In the genomic region with DNA sequence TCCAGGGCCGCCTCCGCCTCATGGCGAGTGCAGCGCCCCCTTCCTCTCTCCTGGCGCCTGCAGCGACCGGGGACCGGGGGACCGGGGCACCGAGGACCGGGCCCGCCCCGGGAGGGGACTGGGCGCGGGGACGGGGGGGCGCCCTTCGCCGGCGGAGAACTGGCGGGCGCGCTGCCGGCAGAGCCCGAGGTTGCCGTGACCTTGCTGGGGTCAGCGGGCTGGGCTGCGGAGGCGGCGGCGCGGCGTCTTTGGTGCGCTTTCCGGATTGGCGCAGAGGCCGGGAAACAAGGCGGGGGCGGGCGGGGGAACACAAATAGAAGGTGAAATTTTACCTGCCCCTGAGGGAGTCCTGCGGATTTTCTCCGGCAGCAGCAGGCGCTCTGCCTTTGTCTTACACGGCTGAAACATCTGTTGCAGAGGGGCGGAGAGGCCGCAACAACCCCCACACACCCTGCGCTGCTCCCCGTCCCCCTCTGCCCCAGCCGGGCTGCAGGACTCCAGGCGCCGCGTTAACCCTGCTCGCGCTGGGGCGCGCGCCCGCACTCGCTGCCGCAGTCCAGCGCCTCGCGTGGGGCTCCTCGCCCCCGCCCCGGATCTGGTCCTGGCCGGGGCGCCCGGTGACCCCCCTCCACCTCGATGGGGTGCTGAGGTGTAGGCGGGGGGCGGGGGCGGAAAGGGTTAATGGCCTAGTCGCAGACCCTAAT, we compare ENCODE assay signal across 1 cellular context.
TF ChIP-seq lines count a peak whose summit lies in the region.

No MANE protein-coding gene starts in this region.

TF ChIP-seq in K562, 482 proteins besides CTCF, POLR2A, EP300 and RAD21:
- TF ChIP-seq REST (CRISPR knock-in tag; IDR thresholded peaks at IDR 0.05; ENCODE audit: low read depth) = no peak
- TF ChIP-seq TEAD2 (tag; IDR thresholded peaks at IDR 0.05) = no peak
- no peak for TF ChIP-seq NFIC (IDR thresholded peaks at IDR 0.05)
- peak; percentile 11 for TF ChIP-seq HMGN3 (IDR thresholded peaks at IDR 0.05; ENCODE audit: borderline replicate concordance, extremely low read depth, insufficient read length, low read depth, low read length)
- no peak for TF ChIP-seq ZNF589 (CRISPR knock-in tag; IDR thresholded peaks at IDR 0.05; ENCODE audit: low read depth)
- no peak for TF ChIP-seq CHD4 (IDR thresholded peaks at IDR 0.05; ENCODE audit: insufficient read depth, insufficient replicate concordance, low read depth, low read length, poor library complexity, severe bottlenecking)
- TF ChIP-seq, protein P1, sequence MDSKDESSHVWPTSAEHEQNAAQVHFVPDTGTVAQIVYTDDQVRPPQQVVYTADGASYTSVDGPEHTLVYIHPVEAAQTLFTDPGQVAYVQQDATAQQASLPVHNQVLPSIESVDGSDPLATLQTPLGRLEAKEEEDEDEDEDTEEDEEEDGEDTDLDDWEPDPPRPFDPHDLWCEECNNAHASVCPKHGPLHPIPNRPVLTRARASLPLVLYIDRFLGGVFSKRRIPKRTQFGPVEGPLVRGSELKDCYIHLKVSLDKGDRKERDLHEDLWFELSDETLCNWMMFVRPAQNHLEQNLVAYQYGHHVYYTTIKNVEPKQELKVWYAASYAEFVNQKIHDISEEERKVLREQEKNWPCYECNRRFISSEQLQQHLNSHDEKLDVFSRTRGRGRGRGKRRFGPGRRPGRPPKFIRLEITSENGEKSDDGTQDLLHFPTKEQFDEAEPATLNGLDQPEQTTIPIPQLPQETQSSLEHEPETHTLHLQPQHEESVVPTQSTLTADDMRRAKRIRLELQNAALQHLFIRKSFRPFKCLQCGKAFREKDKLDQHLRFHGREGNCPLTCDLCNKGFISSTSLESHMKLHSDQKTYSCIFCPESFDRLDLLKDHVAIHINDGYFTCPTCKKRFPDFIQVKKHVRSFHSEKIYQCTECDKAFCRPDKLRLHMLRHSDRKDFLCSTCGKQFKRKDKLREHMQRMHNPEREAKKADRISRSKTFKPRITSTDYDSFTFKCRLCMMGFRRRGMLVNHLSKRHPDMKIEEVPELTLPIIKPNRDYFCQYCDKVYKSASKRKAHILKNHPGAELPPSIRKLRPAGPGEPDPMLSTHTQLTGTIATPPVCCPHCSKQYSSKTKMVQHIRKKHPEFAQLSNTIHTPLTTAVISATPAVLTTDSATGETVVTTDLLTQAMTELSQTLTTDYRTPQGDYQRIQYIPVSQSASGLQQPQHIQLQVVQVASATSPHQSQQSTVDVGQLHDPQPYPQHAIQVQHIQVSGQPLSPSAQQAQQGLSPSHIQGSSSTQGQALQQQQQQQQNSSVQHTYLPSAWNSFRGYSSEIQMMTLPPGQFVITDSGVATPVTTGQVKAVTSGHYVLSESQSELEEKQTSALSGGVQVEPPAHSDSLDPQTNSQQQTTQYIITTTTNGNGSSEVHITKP (IDR thresholded peaks at IDR 0.05; ENCODE audit: partially characterized antibody) = peak; percentile 89
- TF ChIP-seq L3MBTL2 (IDR thresholded peaks at IDR 0.05) = no peak
- peak; percentile 73 for TF ChIP-seq ESRRA (IDR thresholded peaks at IDR 0.05; ENCODE audit: borderline replicate concordance, low read depth)
- TF ChIP-seq NFE2L1 (tag; IDR thresholded peaks at IDR 0.05; ENCODE audit: borderline replicate concordance, low read depth) = no peak
- TF ChIP-seq NR2C2 (CRISPR knock-in tag; IDR thresholded peaks at IDR 0.05) = no peak
- peak; percentile 83 for TF ChIP-seq NR2C2 (tag; IDR thresholded peaks at IDR 0.05)
- no peak for TF ChIP-seq ZFP1 (CRISPR knock-in tag; IDR thresholded peaks at IDR 0.05)
- TF ChIP-seq, protein P2, sequence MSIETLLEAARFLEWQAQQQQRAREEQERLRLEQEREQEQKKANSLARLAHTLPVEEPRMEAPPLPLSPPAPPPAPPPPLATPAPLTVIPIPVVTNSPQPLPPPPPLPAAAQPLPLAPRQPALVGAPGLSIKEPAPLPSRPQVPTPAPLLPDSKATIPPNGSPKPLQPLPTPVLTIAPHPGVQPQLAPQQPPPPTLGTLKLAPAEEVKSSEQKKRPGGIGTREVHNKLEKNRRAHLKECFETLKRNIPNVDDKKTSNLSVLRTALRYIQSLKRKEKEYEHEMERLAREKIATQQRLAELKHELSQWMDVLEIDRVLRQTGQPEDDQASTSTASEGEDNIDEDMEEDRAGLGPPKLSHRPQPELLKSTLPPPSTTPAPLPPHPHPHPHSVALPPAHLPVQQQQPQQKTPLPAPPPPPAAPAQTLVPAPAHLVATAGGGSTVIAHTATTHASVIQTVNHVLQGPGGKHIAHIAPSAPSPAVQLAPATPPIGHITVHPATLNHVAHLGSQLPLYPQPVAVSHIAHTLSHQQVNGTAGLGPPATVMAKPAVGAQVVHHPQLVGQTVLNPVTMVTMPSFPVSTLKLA (conservative IDR thresholded peaks at IDR 0.05) = no peak
- TF ChIP-seq EGR1 (conservative IDR thresholded peaks at IDR 0.05) = peak; percentile 77
- peak; percentile 43 for TF ChIP-seq RBFOX2 (IDR thresholded peaks at IDR 0.05; ENCODE audit: low read depth, low read length)
- TF ChIP-seq CBX2 (IDR thresholded peaks at IDR 0.05; ENCODE audit: insufficient read depth, low read length, poor library complexity, severe bottlenecking) = no peak
- no peak for TF ChIP-seq PRMT5 (CRISPR knock-in tag; IDR thresholded peaks at IDR 0.05)
- TF ChIP-seq, protein P3, sequence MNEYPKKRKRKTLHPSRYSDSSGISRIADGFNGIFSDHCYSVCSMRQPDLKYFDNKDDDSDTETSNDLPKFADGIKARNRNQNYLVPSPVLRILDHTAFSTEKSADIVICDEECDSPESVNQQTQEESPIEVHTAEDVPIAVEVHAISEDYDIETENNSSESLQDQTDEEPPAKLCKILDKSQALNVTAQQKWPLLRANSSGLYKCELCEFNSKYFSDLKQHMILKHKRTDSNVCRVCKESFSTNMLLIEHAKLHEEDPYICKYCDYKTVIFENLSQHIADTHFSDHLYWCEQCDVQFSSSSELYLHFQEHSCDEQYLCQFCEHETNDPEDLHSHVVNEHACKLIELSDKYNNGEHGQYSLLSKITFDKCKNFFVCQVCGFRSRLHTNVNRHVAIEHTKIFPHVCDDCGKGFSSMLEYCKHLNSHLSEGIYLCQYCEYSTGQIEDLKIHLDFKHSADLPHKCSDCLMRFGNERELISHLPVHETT (CRISPR knock-in tag; conservative IDR thresholded peaks at IDR 0.05 in 1 of 2, IDR thresholded peaks at IDR 0.05 in 1 of 2) = peak in 1 of 2 experiments; percentile 72; a peak in 1 of 4 replicates
- TF ChIP-seq HDAC2 (IDR thresholded peaks at IDR 0.05) = no peak
- TF ChIP-seq POLR2G (IDR thresholded peaks at IDR 0.05; ENCODE audit: low read depth, low read length) = peak; percentile 45; the same call in 1 of the 2 replicates
- no peak for TF ChIP-seq MTA1 (IDR thresholded peaks at IDR 0.05; ENCODE audit: borderline replicate concordance)
- no peak for TF ChIP-seq EP400 (IDR thresholded peaks at IDR 0.05)
- no peak for TF ChIP-seq SAFB2 (IDR thresholded peaks at IDR 0.05; ENCODE audit: borderline replicate concordance, low read depth, low read length, severe bottlenecking)
- TF ChIP-seq CXXC5 (CRISPR knock-in tag; IDR thresholded peaks at IDR 0.05) = peak; percentile 58
- peak; percentile 66 for TF ChIP-seq VEZF1 (CRISPR knock-in tag; IDR thresholded peaks at IDR 0.05)
- TF ChIP-seq ZNF586 (CRISPR knock-in tag; conservative IDR thresholded peaks at IDR 0.05) = no peak
- peak; percentile 15; the same call in 1 of the 2 replicates for TF ChIP-seq ZBTB7A (IDR thresholded peaks at IDR 0.05; ENCODE audit: borderline replicate concordance, control insufficient read depth, low read depth, low read length)
- TF ChIP-seq ELF4 (CRISPR knock-in tag; IDR thresholded peaks at IDR 0.05) = no peak
